ENCODE assay signal across 26 cellular contexts in the genomic region with DNA sequence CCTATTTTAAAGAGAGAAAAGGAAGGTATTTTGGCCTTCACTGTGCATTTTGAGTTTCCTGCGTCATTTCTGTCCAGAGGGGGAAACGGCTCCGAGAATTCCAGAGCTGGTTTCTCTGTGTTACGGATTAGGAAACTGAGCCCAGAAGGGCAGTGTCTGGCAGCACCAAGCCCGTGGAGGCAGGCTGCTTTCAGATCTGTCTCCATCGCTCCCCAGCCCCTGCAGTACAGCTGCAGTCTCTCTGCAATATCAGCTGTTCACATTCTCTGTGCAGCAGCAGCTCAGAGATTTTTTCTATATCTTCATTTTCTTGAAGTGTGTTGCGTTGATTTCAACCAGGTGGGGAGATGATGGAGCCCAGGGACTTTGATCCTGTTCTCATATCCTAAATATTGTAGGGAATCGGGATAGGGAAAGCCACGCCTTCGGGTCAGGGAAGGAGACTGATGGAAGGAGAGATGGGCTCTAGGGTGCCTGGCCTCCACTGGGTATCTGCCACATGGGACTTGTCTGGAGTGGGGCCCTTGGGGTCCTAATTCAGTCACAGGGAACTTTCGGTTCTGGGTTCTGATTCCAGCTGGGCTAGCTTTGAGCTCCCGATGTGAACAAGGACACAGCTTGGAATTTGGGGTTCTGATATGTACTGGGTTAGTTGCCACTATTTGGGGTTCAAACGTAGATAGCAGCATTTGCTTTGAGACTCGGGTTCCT. TPM values are rescaled to one million over a fixed set of nuclear protein-coding genes. Genes with fewer than 3 reads are reported as not detected.
"Had no signal": no experiment of that assay in that cellular context is flagged by ENCODE, and none has a peak within 500 bp of the region (broad histone marks: within the 10 kb centered on the region; RNA-seq: fewer than 3 reads in every experiment).

No MANE protein-coding gene starts in this region.

- H3K4me1 ChIP-seq: gastrocnemius medialis, right lobe of liver had no signal

- H3K9me3 Mint-ChIP-seq: activated T-cell treated with anti-CD3 and anti-CD28 coated beads, Interleukin-2, amount 50 U/mL, for 24 hours; stimulated activated naive B cell treated with anti-CD40 and anti-IgM and Interleukin-4, amounts not matched to agents 10 μg/mL and 1 μg/mL and 100 μg/mL, for 72 hours; T-cell had no signal

- H3K4me2 ChIP-seq: smooth muscle cell had no signal

- H3K27ac ChIP-seq: gastrocnemius medialis, right lobe of liver, transverse colon had no signal

- H3K36me3 ChIP-seq: gastrocnemius medialis, right lobe of liver, transverse colon had no signal

- H3K27ac Mint-ChIP-seq: activated CD4-positive, alpha-beta T cell treated with anti-CD3 and anti-CD28 coated beads for 36 hours; activated T-cell treated with anti-CD3 and anti-CD28 coated beads, Interleukin-2, amount 50 U/mL, for 24 hours; activated T-helper 2 cell treated with anti-CD3 and anti-CD28 coated beads, Interferon-gamma antibody, Interleukin-2, Interleukin-4, amounts not matched to agents 10 μg/mL and 5 μg/mL and 100 μg/mL, durations not matched to agents 14 hours and 24 hours and 36 hours; stimulated activated naive B cell treated with anti-CD40 and anti-IgM and Interleukin-4, amounts not matched to agents 10 μg/mL and 1 μg/mL and 100 μg/mL, for 72 hours had no signal

- H3K4me3 Mint-ChIP-seq: activated CD4-positive, alpha-beta T cell treated with anti-CD3 and anti-CD28 coated beads for 36 hours; activated T-cell treated with anti-CD3 and anti-CD28 coated beads, Interleukin-2, amount 50 U/mL, for 24 hours; stimulated activated naive B cell treated with anti-CD40 and anti-IgM and Interleukin-4, amounts not matched to agents 10 μg/mL and 1 μg/mL and 100 μg/mL, for 72 hours had no signal

- DNase-seq: activated CD4-positive, alpha-beta T cell treated with anti-CD3 and anti-CD28 coated beads for 36 hours; activated CD4-positive, alpha-beta T cell treated with anti-CD3 and anti-CD28 coated beads, Interleukin-2, amount 50 U/mL, for 4 hours; activated CD8-positive, alpha-beta memory T cell treated with anti-CD3 and anti-CD28 coated beads for 24 hours; activated CD8-positive, alpha-beta memory T cell treated with anti-CD3 and anti-CD28 coated beads, Interleukin-2, amount 50 U/mL, for 4 hours; activated naive CD4-positive, alpha-beta T cell treated with Interleukin-2 at 50 U/mL for 16 hours; activated T-cell treated with anti-CD3 and anti-CD28 coated beads, Interleukin-2, amount 50 U/mL, for 24 hours; cerebellar nuclear complex; cortex of kidney; effector CD4-positive, alpha-beta T cell; gastrocnemius medialis; head of caudate nucleus; hypothalamus; left ventricle myocardium superior; mammary epithelial cell; midbrain; occipital lobe; right lobe of liver; stimulated activated CD4-positive, alpha-beta T cell treated with anti-CD3 and anti-CD28 coated beads, Interleukin-15, amount 100 ng/mL, for 24 hours; stimulated activated naive B cell treated with anti-CD40 and anti-IgM and Interleukin-4, amounts not matched to agents 10 μg/mL and 1 μg/mL and 100 μg/mL, for 72 hours; T-cell; transverse colon had no signal

- H3K9me3 ChIP-seq: gastrocnemius medialis, right lobe of liver, transverse colon had no signal

- H3K4me3 ChIP-seq: gastrocnemius medialis, right lobe of liver, smooth muscle cell, transverse colon had no signal

RNA-seq across cellular contexts. Expression of a gene that starts 2.8 kb away (rescaled TPM):
- total RNA-seq: activated CD4-positive, alpha-beta T cell treated with anti-CD3 and anti-CD28 coated beads for 36 hours; activated T-helper 2 cell treated with anti-CD3 and anti-CD28 coated beads, Interferon-gamma antibody, Interleukin-2, Interleukin-4, amounts not matched to agents 10 μg/mL and 5 μg/mL and 100 μg/mL, durations not matched to agents 14 hours and 24 hours and 36 hours; gastrocnemius medialis; left ventricle myocardium superior; mammary epithelial cell; occipital lobe; right lobe of liver; smooth muscle cell; temporal lobe; transverse colon had no signal
- polyA plus RNA-seq: esophagus, mammary epithelial cell, neural cell, smooth muscle cell had no signal
